In the genomic region with DNA sequence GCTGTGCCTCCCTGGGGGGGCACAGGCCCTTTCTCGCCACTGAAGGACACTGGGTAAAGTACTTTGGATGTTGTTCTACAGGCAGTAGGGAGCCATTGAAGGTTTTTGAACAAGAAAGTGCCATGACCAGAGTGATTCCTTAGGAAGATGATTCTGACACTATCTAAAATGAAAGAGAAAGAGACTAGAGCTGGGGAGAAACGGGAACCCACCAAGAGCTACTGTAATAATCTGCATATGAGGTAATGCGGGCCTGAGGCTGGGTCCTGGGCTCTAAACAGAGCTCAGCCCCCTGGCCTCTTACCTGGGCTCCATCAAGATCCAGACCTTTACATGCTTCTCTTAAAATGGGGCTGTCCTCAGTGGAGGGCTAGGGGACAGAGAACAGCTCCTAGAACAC, we compare ENCODE assay signal across 1 cellular context.
TF ChIP-seq lines count a peak whose summit lies in the region.

No MANE protein-coding gene starts in this region.

TF ChIP-seq in K562, 482 proteins besides CTCF, POLR2A, EP300 and RAD21:
- TF ChIP-seq, protein P1, sequence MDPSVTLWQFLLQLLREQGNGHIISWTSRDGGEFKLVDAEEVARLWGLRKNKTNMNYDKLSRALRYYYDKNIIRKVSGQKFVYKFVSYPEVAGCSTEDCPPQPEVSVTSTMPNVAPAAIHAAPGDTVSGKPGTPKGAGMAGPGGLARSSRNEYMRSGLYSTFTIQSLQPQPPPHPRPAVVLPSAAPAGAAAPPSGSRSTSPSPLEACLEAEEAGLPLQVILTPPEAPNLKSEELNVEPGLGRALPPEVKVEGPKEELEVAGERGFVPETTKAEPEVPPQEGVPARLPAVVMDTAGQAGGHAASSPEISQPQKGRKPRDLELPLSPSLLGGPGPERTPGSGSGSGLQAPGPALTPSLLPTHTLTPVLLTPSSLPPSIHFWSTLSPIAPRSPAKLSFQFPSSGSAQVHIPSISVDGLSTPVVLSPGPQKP (CRISPR knock-in tag; IDR thresholded peaks at IDR 0.05): no peak
- TF ChIP-seq ATF1 (CRISPR knock-in tag; IDR thresholded peaks at IDR 0.05) (no peak), ATF1 (tag; IDR thresholded peaks at IDR 0.05) (no peak), KDM5B (IDR thresholded peaks at IDR 0.05; ENCODE audit: insufficient replicate concordance, low read depth, low read length) (no peak), RFX5 (IDR thresholded peaks at IDR 0.05; ENCODE audit: low read depth, low read length) (no peak), ZNF589 (CRISPR knock-in tag; IDR thresholded peaks at IDR 0.05; ENCODE audit: low read depth) (no peak), ZNF165 (CRISPR knock-in tag; IDR thresholded peaks at IDR 0.05; ENCODE audit: borderline replicate concordance) (no peak), SMARCC2 (IDR thresholded peaks at IDR 0.05; ENCODE audit: low read depth) (no peak), NFXL1 (CRISPR knock-in tag; IDR thresholded peaks at IDR 0.05) (no peak), NFYB (IDR thresholded peaks at IDR 0.05; ENCODE audit: extremely low read depth, insufficient read length) (no peak), TCF7 (IDR thresholded peaks at IDR 0.05; ENCODE audit: borderline replicate concordance) (no peak), HDAC3 (IDR thresholded peaks at IDR 0.05; ENCODE audit: borderline replicate concordance, partially characterized antibody) (no peak), ERF (CRISPR knock-in tag; IDR thresholded peaks at IDR 0.05) (no peak), ZNF232 (CRISPR knock-in tag; IDR thresholded peaks at IDR 0.05) (no peak)
- TF ChIP-seq, protein P2, sequence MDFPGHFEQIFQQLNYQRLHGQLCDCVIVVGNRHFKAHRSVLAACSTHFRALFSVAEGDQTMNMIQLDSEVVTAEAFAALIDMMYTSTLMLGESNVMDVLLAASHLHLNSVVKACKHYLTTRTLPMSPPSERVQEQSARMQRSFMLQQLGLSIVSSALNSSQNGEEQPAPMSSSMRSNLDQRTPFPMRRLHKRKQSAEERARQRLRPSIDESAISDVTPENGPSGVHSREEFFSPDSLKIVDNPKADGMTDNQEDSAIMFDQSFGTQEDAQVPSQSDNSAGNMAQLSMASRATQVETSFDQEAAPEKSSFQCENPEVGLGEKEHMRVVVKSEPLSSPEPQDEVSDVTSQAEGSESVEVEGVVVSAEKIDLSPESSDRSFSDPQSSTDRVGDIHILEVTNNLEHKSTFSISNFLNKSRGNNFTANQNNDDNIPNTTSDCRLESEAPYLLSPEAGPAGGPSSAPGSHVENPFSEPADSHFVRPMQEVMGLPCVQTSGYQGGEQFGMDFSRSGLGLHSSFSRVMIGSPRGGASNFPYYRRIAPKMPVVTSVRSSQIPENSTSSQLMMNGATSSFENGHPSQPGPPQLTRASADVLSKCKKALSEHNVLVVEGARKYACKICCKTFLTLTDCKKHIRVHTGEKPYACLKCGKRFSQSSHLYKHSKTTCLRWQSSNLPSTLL (IDR thresholded peaks at IDR 0.05): no peak
- TF ChIP-seq, protein P3, sequence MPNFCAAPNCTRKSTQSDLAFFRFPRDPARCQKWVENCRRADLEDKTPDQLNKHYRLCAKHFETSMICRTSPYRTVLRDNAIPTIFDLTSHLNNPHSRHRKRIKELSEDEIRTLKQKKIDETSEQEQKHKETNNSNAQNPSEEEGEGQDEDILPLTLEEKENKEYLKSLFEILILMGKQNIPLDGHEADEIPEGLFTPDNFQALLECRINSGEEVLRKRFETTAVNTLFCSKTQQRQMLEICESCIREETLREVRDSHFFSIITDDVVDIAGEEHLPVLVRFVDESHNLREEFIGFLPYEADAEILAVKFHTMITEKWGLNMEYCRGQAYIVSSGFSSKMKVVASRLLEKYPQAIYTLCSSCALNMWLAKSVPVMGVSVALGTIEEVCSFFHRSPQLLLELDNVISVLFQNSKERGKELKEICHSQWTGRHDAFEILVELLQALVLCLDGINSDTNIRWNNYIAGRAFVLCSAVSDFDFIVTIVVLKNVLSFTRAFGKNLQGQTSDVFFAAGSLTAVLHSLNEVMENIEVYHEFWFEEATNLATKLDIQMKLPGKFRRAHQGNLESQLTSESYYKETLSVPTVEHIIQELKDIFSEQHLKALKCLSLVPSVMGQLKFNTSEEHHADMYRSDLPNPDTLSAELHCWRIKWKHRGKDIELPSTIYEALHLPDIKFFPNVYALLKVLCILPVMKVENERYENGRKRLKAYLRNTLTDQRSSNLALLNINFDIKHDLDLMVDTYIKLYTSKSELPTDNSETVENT (CRISPR knock-in tag; IDR thresholded peaks at IDR 0.05): no peak
- TF ChIP-seq, protein P4, sequence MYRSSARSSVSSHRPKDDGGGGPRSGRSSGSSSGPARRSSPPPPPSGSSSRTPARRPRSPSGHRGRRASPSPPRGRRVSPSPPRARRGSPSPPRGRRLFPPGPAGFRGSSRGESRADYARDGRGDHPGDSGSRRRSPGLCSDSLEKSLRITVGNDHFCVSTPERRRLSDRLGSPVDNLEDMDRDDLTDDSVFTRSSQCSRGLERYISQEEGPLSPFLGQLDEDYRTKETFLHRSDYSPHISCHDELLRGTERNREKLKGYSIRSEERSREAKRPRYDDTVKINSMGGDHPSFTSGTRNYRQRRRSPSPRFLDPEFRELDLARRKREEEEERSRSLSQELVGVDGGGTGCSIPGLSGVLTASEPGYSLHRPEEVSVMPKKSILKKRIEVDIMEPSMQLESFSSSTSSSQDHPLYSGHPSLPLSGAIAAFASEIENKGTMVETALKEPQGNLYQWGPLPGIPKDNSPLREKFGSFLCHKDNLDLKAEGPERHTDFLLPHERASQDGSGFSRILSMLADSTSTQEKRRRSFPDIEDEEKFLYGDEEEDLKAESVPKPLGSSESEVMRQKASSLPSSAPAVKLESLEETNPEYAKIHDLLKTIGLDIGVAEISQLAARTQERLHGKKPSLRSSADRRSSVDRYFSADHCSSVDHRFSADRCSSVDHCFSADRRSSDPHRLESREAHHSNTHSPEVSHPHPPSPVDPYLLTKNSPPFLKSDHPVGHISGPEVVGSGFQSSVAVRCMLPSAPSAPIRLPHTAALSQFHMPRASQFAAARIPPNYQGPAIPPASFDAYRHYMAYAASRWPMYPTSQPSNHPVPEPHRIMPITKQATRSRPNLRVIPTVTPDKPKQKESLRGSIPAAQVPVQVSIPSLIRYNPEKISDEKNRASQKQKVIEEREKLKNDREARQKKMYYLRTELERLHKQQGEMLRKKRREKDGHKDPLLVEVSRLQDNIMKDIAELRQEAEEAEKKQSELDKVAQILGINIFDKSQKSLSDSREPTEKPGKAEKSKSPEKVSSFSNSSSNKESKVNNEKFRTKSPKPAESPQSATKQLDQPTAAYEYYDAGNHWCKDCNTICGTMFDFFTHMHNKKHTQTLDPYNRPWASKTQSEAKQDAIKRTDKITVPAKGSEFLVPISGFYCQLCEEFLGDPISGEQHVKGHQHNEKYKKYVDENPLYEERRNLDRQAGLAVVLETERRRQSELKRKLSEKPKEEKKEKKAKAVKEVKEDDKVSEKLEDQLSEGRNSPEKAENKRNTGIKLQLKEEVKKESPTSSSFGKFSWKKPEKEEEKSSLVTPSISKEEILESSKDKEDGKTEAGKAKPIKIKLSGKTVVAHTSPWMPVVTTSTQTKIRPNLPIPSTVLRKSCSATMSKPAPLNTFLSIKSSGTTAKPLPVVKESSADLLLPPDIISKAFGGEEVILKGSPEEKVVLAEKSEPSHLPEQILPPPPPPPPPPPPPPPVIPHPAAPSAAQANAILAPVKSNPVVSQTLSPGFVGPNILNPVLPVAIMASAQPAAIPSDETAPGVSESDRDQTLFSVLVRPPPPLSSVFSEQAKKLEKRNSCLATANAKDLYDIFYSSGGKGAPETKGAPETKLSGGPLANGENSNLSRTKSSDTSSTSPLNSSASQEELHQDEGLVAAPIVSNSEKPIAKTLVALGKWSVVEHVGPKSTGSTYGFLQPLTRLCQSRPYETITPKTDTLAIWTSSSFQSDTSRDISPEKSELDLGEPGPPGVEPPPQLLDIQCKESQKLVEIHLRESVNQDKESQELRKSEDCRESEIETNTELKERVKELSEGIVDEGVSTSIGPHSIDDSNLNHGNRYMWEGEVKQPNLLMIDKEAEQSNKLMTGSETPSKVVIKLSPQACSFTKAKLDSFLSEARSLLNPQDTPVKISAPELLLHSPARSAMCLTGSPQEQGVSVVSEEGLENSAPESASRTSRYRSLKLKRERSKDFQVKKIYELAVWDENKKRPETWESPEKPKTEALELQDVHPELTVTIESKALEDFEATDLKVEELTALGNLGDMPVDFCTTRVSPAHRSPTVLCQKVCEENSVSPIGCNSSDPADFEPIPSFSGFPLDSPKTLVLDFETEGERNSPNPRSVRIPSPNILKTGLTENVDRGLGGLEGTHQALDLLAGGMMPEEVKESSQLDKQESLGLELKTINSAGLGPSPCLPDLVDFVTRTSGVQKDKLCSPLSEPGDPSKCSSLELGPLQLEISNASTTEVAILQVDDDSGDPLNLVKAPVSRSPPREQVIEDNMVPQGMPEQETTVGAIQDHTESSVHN (IDR thresholded peaks at IDR 0.05; ENCODE audit: borderline replicate concordance in 1 of 2, low read depth in 1 of 2): no peak
TF ChIP-seq in K562: peak in this region for 0.
